ENCODE assay signal across 10 cellular contexts in genomic region chr16:67720236-67720635, GRCh38. TPM values are rescaled to one million over a fixed set of nuclear protein-coding genes. Genes with fewer than 3 reads are reported as not detected.
A peak's percentile ranks its signal among the peaks of the same experiment; 100 is the strongest.
DNase-seq lines count a peak whose midpoint lies in the region; ATAC-seq and TF ChIP-seq lines count a peak whose summit lies in the region.
"Had no signal": no experiment of that assay in that cellular context is flagged by ENCODE, and none has a peak within 500 bp of the region (broad histone marks: within the 10 kb centered on the region; RNA-seq: fewer than 3 reads in every experiment).

No MANE protein-coding gene starts in this region.

- H3K36me3 ChIP-seq in A673 (ENCODE audit: insufficient read depth, low read length, poor library complexity, severe bottlenecking) = peaks cover 4% of the 10 kb centered on the region
- peaks cover 0 to 15% (median 0%) of the 10 kb centered on the region in 3 experiments for H3K36me3 ChIP-seq in naive thymus-derived CD4-positive, alpha-beta T cell (ENCODE audit: control insufficient read depth in 2 of 3, insufficient read depth in 3 of 3, low read length in 3 of 3)

- H3K4me3 Mint-ChIP-seq in IgD-negative memory B cell (peak overlapping the region; percentile 8 to 97 (median 94)), chondrocyte (ENCODE audit: unreplicated experiment) (peak overlapping the region; percentile 91)
- H3K4me3 Mint-ChIP-seq in naive thymus-derived CD4-positive, alpha-beta T cell = peak overlapping the region; percentile 90 to 99 (median 94)

- H3K4me1 ChIP-seq in A673 (ENCODE audit: insufficient read depth, low read length, poor library complexity, severe bottlenecking) = peaks cover 14% of the 10 kb centered on the region
- H3K4me1 ChIP-seq in naive thymus-derived CD4-positive, alpha-beta T cell (ENCODE audit: control insufficient read depth in 2 of 2, insufficient read depth in 2 of 2, low read length in 2 of 2) = peaks cover 15 to 16% of the 10 kb centered on the region in 2 donors

- H3K4me1 Mint-ChIP-seq in IgD-negative memory B cell = peaks cover 21 to 25% (median 25%) of the 10 kb centered on the region in 3 donors
- H3K4me1 Mint-ChIP-seq in chondrocyte (ENCODE audit: low read depth) = peaks cover 33% of the 10 kb centered on the region
- peaks cover 19 to 48% (median 38%) of the 10 kb centered on the region in 7 donors for H3K4me1 Mint-ChIP-seq in naive thymus-derived CD4-positive, alpha-beta T cell

- H3K27ac ChIP-seq in A673 (ENCODE audit: low read depth, low read length, poor library complexity, severe bottlenecking) = no peak overlapping the region
- H3K27ac ChIP-seq in naive thymus-derived CD4-positive, alpha-beta T cell (ENCODE audit: low read depth, low read length) = peak overlapping the region; percentile 88

- H3K27me3 Mint-ChIP-seq in IgD-negative memory B cell = no peaks in the 10 kb centered on the region
- no peaks in the 10 kb centered on the region for H3K27me3 Mint-ChIP-seq in chondrocyte (ENCODE audit: low read depth)
- no peaks in the 10 kb centered on the region for H3K27me3 Mint-ChIP-seq in naive thymus-derived CD4-positive, alpha-beta T cell

- H3K9me3 Mint-ChIP-seq in IgD-negative memory B cell = no peaks in the 10 kb centered on the region
- H3K9me3 Mint-ChIP-seq in chondrocyte (ENCODE audit: low read depth) = no peaks in the 10 kb centered on the region
- peaks cover 0 to 2% (median 0%) of the 10 kb centered on the region in 11 donors for H3K9me3 Mint-ChIP-seq in naive thymus-derived CD4-positive, alpha-beta T cell

- ATAC-seq in naive thymus-derived CD4-positive, alpha-beta T cell = no peak
- no peak for ATAC-seq in sciatic nerve

- H3K9me3 ChIP-seq in A673 (ENCODE audit: low read depth, low read length, poor library complexity, severe bottlenecking) = no peaks in the 10 kb centered on the region
- no peaks in the 10 kb centered on the region for H3K9me3 ChIP-seq in naive thymus-derived CD4-positive, alpha-beta T cell (ENCODE audit: control insufficient read depth in 2 of 3, low read length in 3 of 3)

- POLR2A ChIA-PET in A673 (lab: Charles Lee; ENCODE audit: low non-redundant PET) = no interaction called here
- POLR2A ChIA-PET in naive thymus-derived CD4-positive, alpha-beta T cell (lab: Charles Lee) = interaction anchor here (0.7 to 1.6 kb wide), 4 partner anchors 61 to 111 kb away, joined by 3 to 9 read pairs (median 6); partner anchors contain the start of genes RANBP10 and TSNAXIP1

- H3K27ac Mint-ChIP-seq in IgD-negative memory B cell (peak overlapping the region; percentile 75 to 97 (median 92)), chondrocyte (ENCODE audit: unreplicated experiment) (peak overlapping the region; percentile 95)
- H3K27ac Mint-ChIP-seq in naive thymus-derived CD4-positive, alpha-beta T cell = peak overlapping the region; percentile 91 to 99 (median 98)

- CTCF ChIA-PET in A673 (lab: Charles Lee) = no interaction called here
- CTCF ChIA-PET in naive thymus-derived CD4-positive, alpha-beta T cell (lab: Charles Lee) = no interaction called here

- DNase-seq in A673 (ENCODE audit: low spot score) (no peak), chondrocyte (ENCODE audit: low spot score) (no peak), A172 (ENCODE audit: low spot score) (no peak), HPDE6-E6E7 (ENCODE audit: extremely low spot score) (no peak), sciatic nerve (ENCODE audit: low spot score) (no peak)
- no peak for DNase-seq in naive thymus-derived CD4-positive, alpha-beta T cell
- no peak for DNase-seq in activated CD4-positive, CD25-positive, alpha-beta regulatory T cell treated with anti-CD3 and anti-CD28 coated beads, Interleukin-2, amount 50 U/mL, for 72 hours
- DNase-seq: activated CD4-positive, CD25-positive, alpha-beta regulatory T cell had no signal

- H3K4me3 ChIP-seq in A673 (ENCODE audit: low read depth, low read length, poor library complexity, severe bottlenecking) = peak overlapping the region; percentile 93
- H3K4me3 ChIP-seq in naive thymus-derived CD4-positive, alpha-beta T cell (ENCODE audit: low read length) = peak overlapping the region; percentile 95

- H3K27me3 ChIP-seq in A673 (replicated peaks; ENCODE audit: insufficient read depth, low read depth, low read length, poor library complexity) = no peaks in the 10 kb centered on the region
- no peaks in the 10 kb centered on the region for H3K27me3 ChIP-seq in naive thymus-derived CD4-positive, alpha-beta T cell (ENCODE audit: control insufficient read depth in 2 of 2, insufficient read depth in 2 of 2, low read length in 2 of 2)

- intact Hi-C loops in A673 (cut with micrococcal nuclease; ENCODE audit: unreplicated experiment) (no loop called here), sciatic nerve (cut with DNase I) (no loop called here)
- intact Hi-C loops in naive thymus-derived CD4-positive, alpha-beta T cell (cut with micrococcal nuclease) = no loop called here

- no TSS peak for BruUV-seq in A673 (replicated peaks; lab: Mats Ljungman, UMichigan)

- TF ChIP-seq CTCF in A673 (conservative IDR thresholded peaks at IDR 0.05; ENCODE audit: low read depth, low read length) = no peak
- no peak for TF ChIP-seq CTCF in chondrocyte (IDR thresholded peaks at IDR 0.05)

- no peaks in the 10 kb centered on the region for H3K36me3 Mint-ChIP-seq in IgD-negative memory B cell
- H3K36me3 Mint-ChIP-seq in chondrocyte (ENCODE audit: low read depth) = no peaks in the 10 kb centered on the region
- peaks cover 0 to 17% (median 4%) of the 10 kb centered on the region in 5 donors for H3K36me3 Mint-ChIP-seq in naive thymus-derived CD4-positive, alpha-beta T cell

RNA-seq across cellular contexts. Expression of gene GFOD2, which starts 1.1 kb away (rescaled TPM):
- total RNA-seq in A673 (2021) (22.6 and 25.1 TPM in 2 replicates), chondrocyte (14.4 to 22.4 TPM (median 16.3 TPM) in 3 replicates), sciatic nerve (16.8 TPM)
- polyA plus RNA-seq in IgD-negative memory B cell = 13.4 TPM
- 10 to 100 TPM in 3 of 5 experiments, 1 to 10 TPM in 2; 6.3 to 13.4 (median 11.4) TPM for total RNA-seq in naive thymus-derived CD4-positive, alpha-beta T cell
- polyA plus RNA-seq in naive thymus-derived CD4-positive, alpha-beta T cell = 10 to 100 TPM in 1 of 2 donors, 1 to 10 TPM in 1; 4.6 to 14.6 TPM
- 21.9 and 25.9 TPM in 2 replicates for total RNA-seq in A172 (2014; rRNA removed; shearing (Covaris generic))

RNA-seq across cellular contexts. Expression of gene C16orf86, which starts 53.6 kb away (rescaled TPM):
- total RNA-seq in A673 (2021) = not detected in 2 replicates
- 8.2 TPM for polyA plus RNA-seq in IgD-negative memory B cell
- 0.82 to 3.1 TPM (median 0.85 TPM) in 3 replicates for total RNA-seq in chondrocyte
- total RNA-seq in naive thymus-derived CD4-positive, alpha-beta T cell = 1 to 10 TPM; 4.3 to 6.4 (median 4.7) TPM
- polyA plus RNA-seq in naive thymus-derived CD4-positive, alpha-beta T cell = 1 to 10 TPM; 3.5 to 5.7 TPM
- not detected in 2 replicates for total RNA-seq in A172 (2014; rRNA removed; shearing (Covaris generic))
- 8.6 TPM for total RNA-seq in sciatic nerve
- total RNA-seq: G401 had no signal

RNA-seq across cellular contexts. Expression of gene ENKD1, which starts 53.7 kb away (rescaled TPM):
- total RNA-seq in A673 (2021) (8.5 and 11.2 TPM in 2 replicates), chondrocyte (6.2 to 9.2 TPM (median 6.4 TPM) in 3 replicates), sciatic nerve (19.7 TPM)
- 1.8 TPM for polyA plus RNA-seq in IgD-negative memory B cell
- 1 to 10 TPM; 4.9 to 8.3 (median 7.8) TPM for total RNA-seq in naive thymus-derived CD4-positive, alpha-beta T cell
- polyA plus RNA-seq in naive thymus-derived CD4-positive, alpha-beta T cell = 1 to 10 TPM; 1.1 to 2.5 TPM
- 1.7 TPM in 1 of 2 replicates, not detected in the other for total RNA-seq in A172 (2014; rRNA removed; shearing (Covaris generic))

RNA-seq across cellular contexts. Expression of gene PARD6A, which starts 59.5 kb away (rescaled TPM):
- 8.6 and 8.7 TPM in 2 replicates for total RNA-seq in A673 (2021)
- 18.5 TPM for polyA plus RNA-seq in IgD-negative memory B cell
- 2.5 to 3.5 TPM (median 3.3 TPM) in 3 replicates for total RNA-seq in chondrocyte
- 10 to 100 TPM in 1 of 5 experiments, 1 to 10 TPM in 4; 4.5 to 11.2 (median 4.7) TPM for total RNA-seq in naive thymus-derived CD4-positive, alpha-beta T cell
- polyA plus RNA-seq in naive thymus-derived CD4-positive, alpha-beta T cell = 10 to 100 TPM in 1 of 2 donors, 1 to 10 TPM in 1; 9.3 to 15.1 TPM
- 5.7 and 12.9 TPM in 2 replicates for total RNA-seq in A172 (2014; rRNA removed; shearing (Covaris generic))
- 5.6 TPM for total RNA-seq in sciatic nerve
